26 cellular contexts compared by ENCODE assay signal in the genomic region with DNA sequence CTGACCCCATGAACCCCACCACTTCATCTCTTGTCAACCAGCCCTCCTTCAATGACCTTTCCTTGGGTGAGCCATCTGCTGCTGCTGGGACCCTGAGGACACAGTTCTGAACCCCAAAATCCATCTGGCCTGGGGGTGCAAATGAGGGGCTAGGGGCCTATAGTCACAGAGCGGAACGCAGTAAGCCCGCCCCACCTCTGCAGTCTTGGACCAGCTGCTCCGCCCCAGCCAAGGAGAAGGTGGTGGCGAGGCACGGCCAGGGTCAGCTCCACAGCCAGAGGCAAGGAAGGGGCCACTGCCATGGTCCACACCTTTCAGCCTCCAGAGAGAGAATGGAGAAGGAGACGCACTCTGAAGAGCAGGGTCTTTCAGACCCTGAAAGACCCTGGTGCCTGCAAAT. TPM values are rescaled to one million over a fixed set of nuclear protein-coding genes. Genes with fewer than 3 reads are reported as not detected.
"Had no signal": no experiment of that assay in that cellular context is flagged by ENCODE, and none has a peak within 500 bp of the region (broad histone marks: within the 10 kb centered on the region; RNA-seq: fewer than 3 reads in every experiment).

No MANE protein-coding gene starts in this region.

- H3K27ac ChIP-seq: ascending aorta, body of pancreas had no signal

- H3K4me3 Mint-ChIP-seq: activated CD8-positive, alpha-beta T cell treated with anti-CD3 and anti-CD28 coated beads for 36 hours; activated naive CD8-positive, alpha-beta T cell treated with anti-CD3 and anti-CD28 coated beads, Interleukin-2, amount 50 U/mL, for 24 hours; activated T-cell treated with anti-CD3 and anti-CD28 coated beads, Interleukin-2, amount 50 U/mL, for 24 hours; activated T-helper 1 cell treated with anti-CD3 and anti-CD28 coated beads, Interleukin-12 subunit alpha, Interleukin-12 subunit beta, Interleukin-2, Interleukin-4 antibody, amounts not matched to agents 30 ng/mL and 10 ng/mL and 1 ng/mL, durations not matched to agents 14 hours and 24 hours and 36 hours; central memory CD8-positive, alpha-beta T cell; T-helper 17 cell had no signal

- H3K4me3 ChIP-seq: ascending aorta, body of pancreas, K562 had no signal

- H3K9me3 Mint-ChIP-seq: activated CD8-positive, alpha-beta T cell treated with anti-CD3 and anti-CD28 coated beads for 36 hours; activated naive CD4-positive, alpha-beta T cell treated with anti-CD3 and anti-CD28 coated beads, Interleukin-2, amount 50 U/mL, for 72 hours; activated naive CD8-positive, alpha-beta T cell treated with anti-CD3 and anti-CD28 coated beads, Interleukin-2, amount 50 U/mL, for 24 hours; activated T-cell treated with anti-CD3 and anti-CD28 coated beads, Interleukin-2, amount 50 U/mL, for 24 hours; activated T-helper 1 cell treated with anti-CD3 and anti-CD28 coated beads, Interleukin-12 subunit alpha, Interleukin-12 subunit beta, Interleukin-2, Interleukin-4 antibody, amounts not matched to agents 30 ng/mL and 10 ng/mL and 1 ng/mL, durations not matched to agents 14 hours and 24 hours and 36 hours; central memory CD8-positive, alpha-beta T cell had no signal

- H3K27ac Mint-ChIP-seq: activated CD8-positive, alpha-beta T cell treated with anti-CD3 and anti-CD28 coated beads for 36 hours; activated naive CD4-positive, alpha-beta T cell treated with anti-CD3 and anti-CD28 coated beads, Interleukin-2, amount 50 U/mL, for 72 hours; activated naive CD8-positive, alpha-beta T cell treated with anti-CD3 and anti-CD28 coated beads, Interleukin-2, amount 50 U/mL, for 24 hours; activated T-cell treated with anti-CD3 and anti-CD28 coated beads, Interleukin-2, amount 50 U/mL, for 24 hours; activated T-helper 1 cell treated with anti-CD3 and anti-CD28 coated beads, Interleukin-12 subunit alpha, Interleukin-12 subunit beta, Interleukin-2, Interleukin-4 antibody, amounts not matched to agents 30 ng/mL and 10 ng/mL and 1 ng/mL, durations not matched to agents 14 hours and 24 hours and 36 hours; T-helper 17 cell had no signal

- H3K9me3 ChIP-seq: ascending aorta, body of pancreas had no signal

- H3K36me3 Mint-ChIP-seq: activated naive CD4-positive, alpha-beta T cell treated with anti-CD3 and anti-CD28 coated beads, Interleukin-2, amount 50 U/mL, for 72 hours had no signal

- H3K27me3 ChIP-seq: ascending aorta, body of pancreas had no signal

- DNase-seq: activated CD4-positive, alpha-beta T cell treated with anti-CD3 and anti-CD28 coated beads, Interleukin-2, amount 50 U/mL, for 1 hour; activated CD4-positive, CD25-positive, alpha-beta regulatory T cell; activated CD8-positive, alpha-beta T cell treated with anti-CD3 and anti-CD28 coated beads for 36 hours; activated effector memory CD4-positive, alpha-beta T cell treated with Interleukin-2 at 50 U/mL for 16 hours; activated naive CD4-positive, alpha-beta T cell treated with Interleukin-2 at 50 U/mL for 16 hours; activated naive CD8-positive, alpha-beta T cell treated with anti-CD3 and anti-CD28 coated beads, Interleukin-2, amount 50 U/mL, for 24 hours; activated T-cell treated with anti-CD3 and anti-CD28 coated beads, Interleukin-2, amount 50 U/mL, for 24 hours; amniotic stem cell; Karpas-422; MM.1S; NCI-H1105; NCI-H1436; NCI-H187; NCI-H510A treated with DMSO at 0.1 percent for 48 hours; NK-92 treated with Interleukin-12 subunit alpha and Interleukin-12 subunit beta, amount 100 ng/mL, for 24 hours; OCI-M1; SIG-M5; T-helper 17 cell; T-helper 9 cell had no signal

- ATAC-seq: activated CD8-positive, alpha-beta T cell treated with anti-CD3 and anti-CD28 coated beads for 36 hours; activated naive CD4-positive, alpha-beta T cell treated with anti-CD3 and anti-CD28 coated beads, Interleukin-2, amount 50 U/mL, for 72 hours; activated naive CD8-positive, alpha-beta T cell treated with anti-CD3 and anti-CD28 coated beads, Interleukin-2, amount 50 U/mL, for 24 hours; body of pancreas; K562; Panc1; T-helper 17 cell had no signal

- H3K36me3 ChIP-seq: ascending aorta had no signal

RNA-seq across cellular contexts. Expression of a gene that starts 5.1 kb away (rescaled TPM):
- total RNA-seq: activated CD8-positive, alpha-beta T cell treated with anti-CD3 and anti-CD28 coated beads for 36 hours; ascending aorta; K562; T-helper 17 cell had no signal
- polyA plus RNA-seq: K562 had no signal

RNA-seq across cellular contexts. Expression of a gene that starts 19.9 kb away (rescaled TPM):
- total RNA-seq: activated CD8-positive, alpha-beta T cell treated with anti-CD3 and anti-CD28 coated beads for 36 hours; activated naive CD4-positive, alpha-beta T cell treated with anti-CD3 and anti-CD28 coated beads, Interleukin-2, amount 50 U/mL, for 72 hours; activated T-helper 1 cell treated with anti-CD3 and anti-CD28 coated beads, Interleukin-12 subunit alpha, Interleukin-12 subunit beta, Interleukin-2, Interleukin-4 antibody, amounts not matched to agents 30 ng/mL and 10 ng/mL and 1 ng/mL, durations not matched to agents 14 hours and 24 hours and 36 hours; K562; T-helper 17 cell had no signal
- polyA plus RNA-seq: K562 had no signal
